In the genomic region with DNA sequence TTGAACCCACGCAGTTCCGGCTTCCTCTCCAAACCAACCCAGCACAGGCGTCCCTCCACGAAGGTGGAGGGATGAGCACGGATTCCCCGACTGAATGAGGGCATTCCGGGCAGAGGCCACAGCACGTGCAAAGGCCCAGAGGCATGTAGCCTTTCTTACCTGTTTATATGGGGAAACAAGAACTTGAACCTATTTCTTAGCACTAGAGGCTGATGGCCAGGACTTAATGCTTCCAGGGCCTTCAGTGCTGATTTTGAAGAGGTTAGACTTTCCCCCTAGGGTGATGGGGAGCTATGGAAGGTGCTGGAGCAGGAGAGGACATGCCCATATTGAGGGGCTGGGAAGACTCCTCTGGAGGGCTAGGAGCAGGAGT, we compare ENCODE assay signal across 1 cellular context.
TF ChIP-seq lines count a peak whose summit lies in the region.

No MANE protein-coding gene starts in this region.

TF ChIP-seq in GM23338, 12 proteins besides CTCF, POLR2A, EP300 and RAD21:
- TF ChIP-seq EZH2phosphoT487 (IDR thresholded peaks at IDR 0.05; ENCODE audit: unreplicated experiment), result no peak
- TF ChIP-seq, protein P1, sequence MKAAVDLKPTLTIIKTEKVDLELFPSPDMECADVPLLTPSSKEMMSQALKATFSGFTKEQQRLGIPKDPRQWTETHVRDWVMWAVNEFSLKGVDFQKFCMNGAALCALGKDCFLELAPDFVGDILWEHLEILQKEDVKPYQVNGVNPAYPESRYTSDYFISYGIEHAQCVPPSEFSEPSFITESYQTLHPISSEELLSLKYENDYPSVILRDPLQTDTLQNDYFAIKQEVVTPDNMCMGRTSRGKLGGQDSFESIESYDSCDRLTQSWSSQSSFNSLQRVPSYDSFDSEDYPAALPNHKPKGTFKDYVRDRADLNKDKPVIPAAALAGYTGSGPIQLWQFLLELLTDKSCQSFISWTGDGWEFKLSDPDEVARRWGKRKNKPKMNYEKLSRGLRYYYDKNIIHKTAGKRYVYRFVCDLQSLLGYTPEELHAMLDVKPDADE (IDR thresholded peaks at IDR 0.05), result no peak
- TF ChIP-seq STAT1 (IDR thresholded peaks at IDR 0.05; ENCODE audit: unreplicated experiment), result no peak
- no peak for TF ChIP-seq POLR2AphosphoS5 (IDR thresholded peaks at IDR 0.05; ENCODE audit: low read depth)
- TF ChIP-seq NANOG (IDR thresholded peaks at IDR 0.05; ENCODE audit: borderline replicate concordance), result no peak
- TF ChIP-seq CREB1 (CRISPR knock-in tag; IDR thresholded peaks at IDR 0.05; ENCODE audit: low read depth), result no peak
- TF ChIP-seq, protein P2, sequence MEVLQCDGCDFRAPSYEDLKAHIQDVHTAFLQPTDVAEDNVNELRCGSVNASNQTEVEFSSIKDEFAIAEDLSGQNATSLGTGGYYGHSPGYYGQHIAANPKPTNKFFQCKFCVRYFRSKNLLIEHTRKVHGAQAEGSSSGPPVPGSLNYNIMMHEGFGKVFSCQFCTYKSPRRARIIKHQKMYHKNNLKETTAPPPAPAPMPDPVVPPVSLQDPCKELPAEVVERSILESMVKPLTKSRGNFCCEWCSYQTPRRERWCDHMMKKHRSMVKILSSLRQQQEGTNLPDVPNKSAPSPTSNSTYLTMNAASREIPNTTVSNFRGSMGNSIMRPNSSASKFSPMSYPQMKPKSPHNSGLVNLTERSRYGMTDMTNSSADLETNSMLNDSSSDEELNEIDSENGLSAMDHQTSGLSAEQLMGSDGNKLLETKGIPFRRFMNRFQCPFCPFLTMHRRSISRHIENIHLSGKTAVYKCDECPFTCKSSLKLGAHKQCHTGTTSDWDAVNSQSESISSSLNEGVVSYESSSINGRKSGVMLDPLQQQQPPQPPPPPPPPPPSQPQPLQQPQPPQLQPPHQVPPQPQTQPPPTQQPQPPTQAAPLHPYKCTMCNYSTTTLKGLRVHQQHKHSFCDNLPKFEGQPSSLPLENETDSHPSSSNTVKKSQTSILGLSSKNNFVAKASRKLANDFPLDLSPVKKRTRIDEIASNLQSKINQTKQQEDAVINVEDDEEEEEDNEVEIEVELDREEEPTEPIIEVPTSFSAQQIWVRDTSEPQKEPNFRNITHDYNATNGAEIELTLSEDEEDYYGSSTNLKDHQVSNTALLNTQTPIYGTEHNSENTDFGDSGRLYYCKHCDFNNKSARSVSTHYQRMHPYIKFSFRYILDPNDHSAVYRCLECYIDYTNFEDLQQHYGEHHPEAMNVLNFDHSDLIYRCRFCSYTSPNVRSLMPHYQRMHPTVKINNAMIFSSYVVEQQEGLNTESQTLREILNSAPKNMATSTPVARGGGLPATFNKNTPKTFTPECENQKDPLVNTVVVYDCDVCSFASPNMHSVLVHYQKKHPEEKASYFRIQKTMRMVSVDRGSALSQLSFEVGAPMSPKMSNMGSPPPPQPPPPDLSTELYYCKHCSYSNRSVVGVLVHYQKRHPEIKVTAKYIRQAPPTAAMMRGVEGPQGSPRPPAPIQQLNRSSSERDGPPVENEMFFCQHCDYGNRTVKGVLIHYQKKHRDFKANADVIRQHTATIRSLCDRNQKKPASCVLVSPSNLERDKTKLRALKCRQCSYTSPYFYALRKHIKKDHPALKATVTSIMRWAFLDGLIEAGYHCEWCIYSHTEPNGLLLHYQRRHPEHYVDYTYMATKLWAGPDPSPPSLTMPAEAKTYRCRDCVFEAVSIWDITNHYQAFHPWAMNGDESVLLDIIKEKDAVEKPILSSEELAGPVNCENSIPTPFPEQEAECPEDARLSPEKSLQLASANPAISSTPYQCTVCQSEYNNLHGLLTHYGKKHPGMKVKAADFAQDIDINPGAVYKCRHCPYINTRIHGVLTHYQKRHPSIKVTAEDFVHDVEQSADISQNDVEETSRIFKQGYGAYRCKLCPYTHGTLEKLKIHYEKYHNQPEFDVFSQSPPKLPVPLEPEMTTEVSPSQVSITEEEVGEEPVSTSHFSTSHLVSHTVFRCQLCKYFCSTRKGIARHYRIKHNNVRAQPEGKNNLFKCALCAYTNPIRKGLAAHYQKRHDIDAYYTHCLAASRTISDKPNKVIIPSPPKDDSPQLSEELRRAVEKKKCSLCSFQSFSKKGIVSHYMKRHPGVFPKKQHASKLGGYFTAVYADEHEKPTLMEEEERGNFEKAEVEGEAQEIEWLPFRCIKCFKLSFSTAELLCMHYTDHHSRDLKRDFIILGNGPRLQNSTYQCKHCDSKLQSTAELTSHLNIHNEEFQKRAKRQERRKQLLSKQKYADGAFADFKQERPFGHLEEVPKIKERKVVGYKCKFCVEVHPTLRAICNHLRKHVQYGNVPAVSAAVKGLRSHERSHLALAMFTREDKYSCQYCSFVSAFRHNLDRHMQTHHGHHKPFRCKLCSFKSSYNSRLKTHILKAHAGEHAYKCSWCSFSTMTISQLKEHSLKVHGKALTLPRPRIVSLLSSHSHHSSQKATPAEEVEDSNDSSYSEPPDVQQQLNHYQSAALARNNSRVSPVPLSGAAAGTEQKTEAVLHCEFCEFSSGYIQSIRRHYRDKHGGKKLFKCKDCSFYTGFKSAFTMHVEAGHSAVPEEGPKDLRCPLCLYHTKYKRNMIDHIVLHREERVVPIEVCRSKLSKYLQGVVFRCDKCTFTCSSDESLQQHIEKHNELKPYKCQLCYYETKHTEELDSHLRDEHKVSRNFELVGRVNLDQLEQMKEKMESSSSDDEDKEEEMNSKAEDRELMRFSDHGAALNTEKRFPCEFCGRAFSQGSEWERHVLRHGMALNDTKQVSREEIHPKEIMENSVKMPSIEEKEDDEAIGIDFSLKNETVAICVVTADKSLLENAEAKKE (CRISPR knock-in tag; IDR thresholded peaks at IDR 0.05), result no peak
- TF ChIP-seq ZNF331 (CRISPR knock-in tag; IDR thresholded peaks at IDR 0.05; ENCODE audit: low read depth), result no peak
- TF ChIP-seq JUNB (IDR thresholded peaks at IDR 0.05; ENCODE audit: unreplicated experiment), result no peak
- TF ChIP-seq, protein P3, sequence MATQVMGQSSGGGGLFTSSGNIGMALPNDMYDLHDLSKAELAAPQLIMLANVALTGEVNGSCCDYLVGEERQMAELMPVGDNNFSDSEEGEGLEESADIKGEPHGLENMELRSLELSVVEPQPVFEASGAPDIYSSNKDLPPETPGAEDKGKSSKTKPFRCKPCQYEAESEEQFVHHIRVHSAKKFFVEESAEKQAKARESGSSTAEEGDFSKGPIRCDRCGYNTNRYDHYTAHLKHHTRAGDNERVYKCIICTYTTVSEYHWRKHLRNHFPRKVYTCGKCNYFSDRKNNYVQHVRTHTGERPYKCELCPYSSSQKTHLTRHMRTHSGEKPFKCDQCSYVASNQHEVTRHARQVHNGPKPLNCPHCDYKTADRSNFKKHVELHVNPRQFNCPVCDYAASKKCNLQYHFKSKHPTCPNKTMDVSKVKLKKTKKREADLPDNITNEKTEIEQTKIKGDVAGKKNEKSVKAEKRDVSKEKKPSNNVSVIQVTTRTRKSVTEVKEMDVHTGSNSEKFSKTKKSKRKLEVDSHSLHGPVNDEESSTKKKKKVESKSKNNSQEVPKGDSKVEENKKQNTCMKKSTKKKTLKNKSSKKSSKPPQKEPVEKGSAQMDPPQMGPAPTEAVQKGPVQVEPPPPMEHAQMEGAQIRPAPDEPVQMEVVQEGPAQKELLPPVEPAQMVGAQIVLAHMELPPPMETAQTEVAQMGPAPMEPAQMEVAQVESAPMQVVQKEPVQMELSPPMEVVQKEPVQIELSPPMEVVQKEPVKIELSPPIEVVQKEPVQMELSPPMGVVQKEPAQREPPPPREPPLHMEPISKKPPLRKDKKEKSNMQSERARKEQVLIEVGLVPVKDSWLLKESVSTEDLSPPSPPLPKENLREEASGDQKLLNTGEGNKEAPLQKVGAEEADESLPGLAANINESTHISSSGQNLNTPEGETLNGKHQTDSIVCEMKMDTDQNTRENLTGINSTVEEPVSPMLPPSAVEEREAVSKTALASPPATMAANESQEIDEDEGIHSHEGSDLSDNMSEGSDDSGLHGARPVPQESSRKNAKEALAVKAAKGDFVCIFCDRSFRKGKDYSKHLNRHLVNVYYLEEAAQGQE (IDR thresholded peaks at IDR 0.05; ENCODE audit: unreplicated experiment), result no peak
- TF ChIP-seq ZNF114 (CRISPR knock-in tag; IDR thresholded peaks at IDR 0.05), result no peak
- TF ChIP-seq EZH2 (IDR thresholded peaks at IDR 0.05; ENCODE audit: low read depth, unreplicated experiment), result no peak
